In genomic region chrX:70171636-70172035, GRCh38 we compare ENCODE assay signal across 1 cellular context.
TF ChIP-seq lines count a peak whose summit lies in the region.

No MANE protein-coding gene starts in this region.

TF ChIP-seq in H1, 55 proteins besides CTCF, POLR2A, EP300 and RAD21:
- TF ChIP-seq PHF8 (conservative IDR thresholded peaks at IDR 0.05; ENCODE audit: low read depth, low read length): no peak
- TF ChIP-seq RFX5 (IDR thresholded peaks at IDR 0.05; ENCODE audit: borderline replicate concordance, low read depth, low read length): no peak
- TF ChIP-seq MAFK (IDR thresholded peaks at IDR 0.05; ENCODE audit: low read depth, low read length): no peak
